Comparison of ENCODE assay signal across 10 cellular contexts in the genomic region with DNA sequence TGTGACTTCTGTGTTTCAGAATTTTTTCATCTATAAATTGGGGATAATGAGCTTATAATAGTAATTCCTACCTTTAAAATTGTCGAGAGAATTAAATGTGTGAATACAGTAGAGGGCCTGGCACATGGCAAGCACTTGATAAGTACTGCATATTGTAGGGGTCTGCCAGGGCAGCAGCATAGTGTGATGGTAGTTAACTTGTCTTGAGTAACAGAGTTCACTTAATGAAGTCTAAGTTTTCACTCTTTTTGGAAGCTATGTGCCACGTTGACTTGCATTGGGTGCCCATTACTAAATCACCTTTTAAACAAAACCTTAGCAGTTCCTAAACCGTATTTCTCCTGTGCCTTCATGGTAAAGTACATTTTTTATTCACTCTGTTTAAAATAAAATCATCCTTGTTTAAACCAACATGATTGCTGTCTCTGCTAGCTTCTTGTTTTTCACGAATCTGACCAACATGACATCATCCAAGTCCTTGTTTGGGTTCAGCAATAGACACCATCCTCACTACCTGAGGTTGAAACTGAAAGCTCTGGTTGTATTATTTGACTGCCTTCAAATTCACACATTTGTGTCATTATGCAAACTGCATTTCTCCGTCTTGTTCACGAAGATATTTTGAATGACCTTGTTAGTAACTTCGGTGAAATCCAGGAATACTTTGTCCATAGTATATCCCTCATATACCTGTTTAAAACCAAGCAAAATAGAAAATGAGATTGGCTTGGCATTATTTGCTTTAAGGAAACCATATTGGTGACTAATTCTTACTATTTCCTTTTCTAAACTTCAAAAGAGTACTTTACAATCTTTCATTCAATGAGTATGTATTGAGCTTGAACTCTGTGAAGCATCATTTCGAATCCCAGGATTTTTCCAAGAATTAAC.
A peak's percentile ranks its signal among the peaks of the same experiment; 100 is the strongest.
DNase-seq lines count a peak whose midpoint lies in the region; ATAC-seq and TF ChIP-seq lines count a peak whose summit lies in the region.
"Had no signal": no experiment of that assay in that cellular context is flagged by ENCODE, and none has a peak within 500 bp of the region (broad histone marks: within the 10 kb centered on the region; RNA-seq: fewer than 3 reads in every experiment).

No MANE protein-coding gene starts in this region.

- intact Hi-C loops in sigmoid colon (cut with DNase I) = no loop called here

- DNase-seq in GM10266 (ENCODE audit: extremely low spot score) = peak; percentile 23
- peak; percentile 0 for DNase-seq in GM19238 (ENCODE audit: insufficient read length, low spot score)
- no peak for DNase-seq in Peyer's patch
- DNase-seq in sigmoid colon = no peak
- no peak for DNase-seq in T-helper 17 cell
- no peak for DNase-seq in NCI-H446 treated with DMSO at 0.1 percent for 48 hours (lab: John Stamatoyannopoulos, UW)
- DNase-seq: left cardiac atrium had no signal

- TF ChIP-seq CTCF in GM10266 (IDR thresholded peaks at IDR 0.05; ENCODE audit: control insufficient read depth, insufficient read depth, low read depth, missing control alignments) (no peak), Peyer's patch (IDR thresholded peaks at IDR 0.05) (no peak), sigmoid colon (IDR thresholded peaks at IDR 0.05) (no peak)

- 84 to 88% methylated on average over 8 of the region's 8 CpGs for WGBS in sigmoid colon, 2 donors

- H3K27ac ChIP-seq in Peyer's patch (no peak overlapping the region), sigmoid colon (no peak overlapping the region)

- no peak for TF ChIP-seq EP300 in sigmoid colon (IDR thresholded peaks at IDR 0.05)

- H3K4me1 Mint-ChIP-seq in T-helper 17 cell = no peaks in the 10 kb centered on the region
- H3K4me1 Mint-ChIP-seq: brain had no signal

- no peaks in the 10 kb centered on the region for H3K36me3 Mint-ChIP-seq in T-helper 17 cell (ENCODE audit: low read depth)
- H3K36me3 Mint-ChIP-seq: brain had no signal

- H3K9me3 ChIP-seq in Peyer's patch (no peaks in the 10 kb centered on the region), sigmoid colon (no peaks in the 10 kb centered on the region), T-helper 17 cell (ENCODE audit: control insufficient read depth, low read length, poor library complexity, severe bottlenecking) (no peaks in the 10 kb centered on the region)

- H3K27me3 Mint-ChIP-seq in T-helper 17 cell = no peaks in the 10 kb centered on the region
- H3K27me3 Mint-ChIP-seq: brain had no signal

- H3K27me3 ChIP-seq in Peyer's patch (no peaks in the 10 kb centered on the region), sigmoid colon (no peaks in the 10 kb centered on the region)

- peak; percentile 98 for ATAC-seq in HG02623 (IDR thresholded peaks at IDR 0.05; ENCODE audit: unreplicated experiment)
- ATAC-seq in HG03442 (IDR thresholded peaks at IDR 0.05; ENCODE audit: unreplicated experiment) = peak; percentile 100
- ATAC-seq in T-helper 17 cell = no peak
- ATAC-seq: left cardiac atrium had no signal

- no peak for TF ChIP-seq POLR2A in Peyer's patch (IDR thresholded peaks at IDR 0.05)
- no peak for TF ChIP-seq POLR2A in sigmoid colon (IDR thresholded peaks at IDR 0.05)

- no peak overlapping the region for H3K27ac Mint-ChIP-seq in T-helper 17 cell
- H3K27ac Mint-ChIP-seq: brain had no signal

- H3K36me3 ChIP-seq in Peyer's patch (no peaks in the 10 kb centered on the region), sigmoid colon (no peaks in the 10 kb centered on the region)

- H3K4me3 ChIP-seq in Peyer's patch (no peak overlapping the region), sigmoid colon (no peak overlapping the region)

- no peak overlapping the region for H3K4me3 Mint-ChIP-seq in T-helper 17 cell
- H3K4me3 Mint-ChIP-seq: brain had no signal

- H3K4me1 ChIP-seq in Peyer's patch = peaks cover 0 to 4% (median 0%) of the 10 kb centered on the region in 4 donors
- H3K4me1 ChIP-seq in sigmoid colon = peaks cover 0 to 17% (median 13%) of the 10 kb centered on the region in 4 donors

Comparison
In these comparisons a context has a peak if more than half of its experiments do, and no peak if none do; other contexts are left out.
1. DNase-seq: peak in GM10266 (single experiment) and GM19238 (single experiment); none in Peyer's patch (0 of 3), sigmoid colon (single experiment), T-helper 17 cell (0 of 3) and NCI-H446 treated with DMSO at 0.1 percent for 48 hours (single experiment).